Comparison of ENCODE assay signal across 1 cellular context in genomic region chr3:51403675-51404074, GRCh38.
TF ChIP-seq lines count a peak whose summit lies in the region.

No MANE protein-coding gene starts in this region.

TF ChIP-seq in neural cell, 6 proteins besides CTCF, POLR2A, EP300 and RAD21:
- TF ChIP-seq TAF1 (IDR thresholded peaks at IDR 0.05; ENCODE audit: low read depth) = no peak
- no peak for TF ChIP-seq EZH2 (IDR thresholded peaks at IDR 0.05; ENCODE audit: borderline replicate concordance, insufficient read depth, low read length, poor library complexity, severe bottlenecking)
- no peak for TF ChIP-seq POLR2AphosphoS5 (IDR thresholded peaks at IDR 0.05)
- no peak for TF ChIP-seq SMC3 (conservative IDR thresholded peaks at IDR 0.05; ENCODE audit: poor library complexity)
- TF ChIP-seq, protein P1, sequence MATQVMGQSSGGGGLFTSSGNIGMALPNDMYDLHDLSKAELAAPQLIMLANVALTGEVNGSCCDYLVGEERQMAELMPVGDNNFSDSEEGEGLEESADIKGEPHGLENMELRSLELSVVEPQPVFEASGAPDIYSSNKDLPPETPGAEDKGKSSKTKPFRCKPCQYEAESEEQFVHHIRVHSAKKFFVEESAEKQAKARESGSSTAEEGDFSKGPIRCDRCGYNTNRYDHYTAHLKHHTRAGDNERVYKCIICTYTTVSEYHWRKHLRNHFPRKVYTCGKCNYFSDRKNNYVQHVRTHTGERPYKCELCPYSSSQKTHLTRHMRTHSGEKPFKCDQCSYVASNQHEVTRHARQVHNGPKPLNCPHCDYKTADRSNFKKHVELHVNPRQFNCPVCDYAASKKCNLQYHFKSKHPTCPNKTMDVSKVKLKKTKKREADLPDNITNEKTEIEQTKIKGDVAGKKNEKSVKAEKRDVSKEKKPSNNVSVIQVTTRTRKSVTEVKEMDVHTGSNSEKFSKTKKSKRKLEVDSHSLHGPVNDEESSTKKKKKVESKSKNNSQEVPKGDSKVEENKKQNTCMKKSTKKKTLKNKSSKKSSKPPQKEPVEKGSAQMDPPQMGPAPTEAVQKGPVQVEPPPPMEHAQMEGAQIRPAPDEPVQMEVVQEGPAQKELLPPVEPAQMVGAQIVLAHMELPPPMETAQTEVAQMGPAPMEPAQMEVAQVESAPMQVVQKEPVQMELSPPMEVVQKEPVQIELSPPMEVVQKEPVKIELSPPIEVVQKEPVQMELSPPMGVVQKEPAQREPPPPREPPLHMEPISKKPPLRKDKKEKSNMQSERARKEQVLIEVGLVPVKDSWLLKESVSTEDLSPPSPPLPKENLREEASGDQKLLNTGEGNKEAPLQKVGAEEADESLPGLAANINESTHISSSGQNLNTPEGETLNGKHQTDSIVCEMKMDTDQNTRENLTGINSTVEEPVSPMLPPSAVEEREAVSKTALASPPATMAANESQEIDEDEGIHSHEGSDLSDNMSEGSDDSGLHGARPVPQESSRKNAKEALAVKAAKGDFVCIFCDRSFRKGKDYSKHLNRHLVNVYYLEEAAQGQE (IDR thresholded peaks at IDR 0.05; ENCODE audit: borderline replicate concordance) = no peak
- TF ChIP-seq MXI1 (conservative IDR thresholded peaks at IDR 0.05; ENCODE audit: poor library complexity, severe bottlenecking) = no peak
